15 cellular contexts compared by ENCODE assay signal in genomic region chr14:57314690-57315089, GRCh38.
"Had no signal": no experiment of that assay in that cellular context is flagged by ENCODE, and none has a peak within 500 bp of the region (broad histone marks: within the 10 kb centered on the region; RNA-seq: fewer than 3 reads in every experiment).

No MANE protein-coding gene starts in this region.

- ATAC-seq: esophagus mucosa, heart left ventricle, sciatic nerve had no signal

- H3K27ac ChIP-seq: heart left ventricle, spleen had no signal

- H3K36me3 ChIP-seq: heart left ventricle, spleen had no signal

- FAIRE-seq: endometrium, frontal cortex had no signal

- H3K4me1 ChIP-seq: heart left ventricle, spleen had no signal

- H3K9me3 ChIP-seq: heart left ventricle, spleen had no signal

- DNase-seq: effector memory CD4-positive, alpha-beta T cell; heart left ventricle; hippocampal formation; mesendoderm; naive B cell; posterior cingulate gyrus; spleen; stimulated activated CD4-positive, alpha-beta T cell treated with anti-CD3 and anti-CD28 coated beads, Interleukin-15, amount 100 ng/mL, for 24 hours; stimulated activated CD4-positive, alpha-beta T cell treated with anti-CD3 and anti-CD28 coated beads, Interleukin-2, amount 100 ng/mL, for 24 hours; stimulated activated naive CD4-positive, alpha-beta T cell treated with Interleukin-2 at 50 U/mL for 16 hours; trophoblast cell had no signal

- H3K4me3 ChIP-seq: heart left ventricle, spleen had no signal
